1 cellular context compared by ENCODE assay signal in the genomic region with DNA sequence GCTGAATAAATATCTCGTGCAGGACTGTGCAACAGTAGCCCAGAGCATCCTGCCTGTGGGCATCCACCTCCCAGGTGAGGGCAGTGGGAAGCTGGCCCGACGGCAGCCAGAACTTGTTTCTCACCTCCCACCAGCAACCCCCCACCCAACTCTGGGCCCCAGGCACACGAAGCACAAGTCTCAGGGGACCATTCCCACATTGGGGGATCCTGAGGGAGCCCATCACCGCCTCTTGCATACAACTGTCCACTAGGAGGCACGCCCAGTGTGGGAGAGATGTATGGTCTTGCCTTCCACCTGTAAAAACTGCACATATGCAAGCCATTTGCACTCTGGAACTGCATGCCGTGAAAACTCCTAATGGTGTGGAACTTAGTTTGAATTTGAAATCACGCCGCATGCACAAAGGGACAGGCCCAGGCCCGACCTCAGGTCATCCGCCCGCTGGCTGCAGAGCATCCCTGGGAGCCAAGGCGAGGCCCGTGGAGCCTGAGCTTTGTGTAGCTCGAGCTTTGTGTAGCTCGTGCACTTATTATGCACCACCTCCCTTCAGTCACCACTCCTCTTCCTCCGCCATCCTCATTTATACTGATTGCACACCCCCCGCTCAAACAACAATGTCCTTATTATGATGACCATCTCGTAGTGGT.
TF ChIP-seq lines count a peak whose summit lies in the region.

No MANE protein-coding gene starts in this region.

TF ChIP-seq in HCT116, 20 proteins besides CTCF, POLR2A, EP300 and RAD21 (continued from another document):
- TF ChIP-seq, protein P1, sequence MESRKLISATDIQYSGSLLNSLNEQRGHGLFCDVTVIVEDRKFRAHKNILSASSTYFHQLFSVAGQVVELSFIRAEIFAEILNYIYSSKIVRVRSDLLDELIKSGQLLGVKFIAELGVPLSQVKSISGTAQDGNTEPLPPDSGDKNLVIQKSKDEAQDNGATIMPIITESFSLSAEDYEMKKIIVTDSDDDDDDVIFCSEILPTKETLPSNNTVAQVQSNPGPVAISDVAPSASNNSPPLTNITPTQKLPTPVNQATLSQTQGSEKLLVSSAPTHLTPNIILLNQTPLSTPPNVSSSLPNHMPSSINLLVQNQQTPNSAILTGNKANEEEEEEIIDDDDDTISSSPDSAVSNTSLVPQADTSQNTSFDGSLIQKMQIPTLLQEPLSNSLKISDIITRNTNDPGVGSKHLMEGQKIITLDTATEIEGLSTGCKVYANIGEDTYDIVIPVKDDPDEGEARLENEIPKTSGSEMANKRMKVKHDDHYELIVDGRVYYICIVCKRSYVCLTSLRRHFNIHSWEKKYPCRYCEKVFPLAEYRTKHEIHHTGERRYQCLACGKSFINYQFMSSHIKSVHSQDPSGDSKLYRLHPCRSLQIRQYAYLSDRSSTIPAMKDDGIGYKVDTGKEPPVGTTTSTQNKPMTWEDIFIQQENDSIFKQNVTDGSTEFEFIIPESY (IDR thresholded peaks at IDR 0.05; ENCODE audit: extremely low read depth, insufficient replicate concordance, low read length), result no peak
- TF ChIP-seq, protein P2, sequence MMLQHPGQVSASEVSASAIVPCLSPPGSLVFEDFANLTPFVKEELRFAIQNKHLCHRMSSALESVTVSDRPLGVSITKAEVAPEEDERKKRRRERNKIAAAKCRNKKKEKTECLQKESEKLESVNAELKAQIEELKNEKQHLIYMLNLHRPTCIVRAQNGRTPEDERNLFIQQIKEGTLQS (IDR thresholded peaks at IDR 0.05), result no peak
- no peak for TF ChIP-seq SRF (IDR thresholded peaks at IDR 0.05; ENCODE audit: low read depth)
TF ChIP-seq in HCT116: peak in this region for 0.
